In the genomic region with DNA sequence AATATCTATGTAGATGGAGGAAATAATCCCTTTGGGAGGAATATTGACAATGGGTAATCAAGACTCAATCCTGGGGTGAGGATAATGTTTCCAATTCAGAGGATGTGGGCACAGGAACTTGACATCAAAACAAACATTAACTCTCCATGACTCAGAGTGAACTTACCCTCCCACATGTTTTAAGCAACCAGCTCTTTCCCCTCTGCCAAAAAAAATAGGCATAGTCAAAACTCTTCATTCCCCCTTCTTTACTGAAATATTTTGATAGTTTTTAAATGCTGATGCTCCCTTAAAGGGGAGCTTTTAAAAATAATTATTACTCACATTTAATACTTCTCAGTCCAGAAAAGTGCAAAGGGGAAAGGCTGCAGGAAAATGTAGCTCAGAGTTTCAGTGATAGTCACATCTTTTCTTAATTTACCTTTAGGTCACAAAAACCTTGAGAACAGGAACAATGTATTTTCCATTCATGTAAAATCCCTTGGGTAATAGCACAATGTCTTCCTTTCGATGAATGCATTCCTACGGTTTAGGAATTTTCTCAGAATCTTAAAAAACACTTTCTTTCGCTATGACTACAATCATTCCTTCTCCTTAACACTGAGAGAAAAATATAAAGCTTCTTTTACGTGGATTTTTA, we compare ENCODE assay signal across 11 cellular contexts.
DNase-seq lines count a peak whose midpoint lies in the region; ATAC-seq lines count a peak whose summit lies in the region.
"Had no signal": no experiment of that assay in that cellular context is flagged by ENCODE, and none has a peak within 500 bp of the region (broad histone marks: within the 10 kb centered on the region; RNA-seq: fewer than 3 reads in every experiment).

No MANE protein-coding gene starts in this region.

- no peak for ATAC-seq in GM18868 (IDR thresholded peaks at IDR 0.05; ENCODE audit: unreplicated experiment)
- no peak for ATAC-seq in HG02973 (IDR thresholded peaks at IDR 0.05; ENCODE audit: unreplicated experiment)

- DNase-seq in COLO829 (ENCODE audit: low spot score): peak; percentile 60
- peak; percentile 72 for DNase-seq in M059J (ENCODE audit: low read depth)
- peak; percentile 62 for DNase-seq in astrocyte of the hippocampus (ENCODE audit: low read depth, low spot score)
- DNase-seq in kidney glomerular epithelial cell (lab: John Stamatoyannopoulos, UW): peak; percentile 69
- no peak for DNase-seq in NK-92 (lab: John Stamatoyannopoulos, UW; ENCODE audit: unreplicated experiment)
- no peak for DNase-seq in SHP77 (lab: John Stamatoyannopoulos, UW)
- DNase-seq: activated CD4-positive, alpha-beta T cell treated with anti-CD3 and anti-CD28 coated beads for 4 hours; activated naive CD4-positive, alpha-beta T cell treated with anti-CD3 and anti-CD28 coated beads for 36 hours; NCI-H1105 treated with DMSO at 0.1 percent for 48 hours had no signal

Comparison
In these comparisons a context has a peak if more than half of its experiments do, and no peak if none do; other contexts are left out.
1. DNase-seq: peak in COLO829 (single experiment), M059J (single experiment), astrocyte of the hippocampus (single experiment) and kidney glomerular epithelial cell (single experiment); none in NK-92 (single experiment) and SHP77 (0 of 2).